ENCODE assay signal across 14 cellular contexts in genomic region chr17:79990704-79991103, GRCh38. TPM values are rescaled to one million over a fixed set of nuclear protein-coding genes. Genes with fewer than 3 reads are reported as not detected.
DNase-seq lines count a peak whose midpoint lies in the region; ATAC-seq and TF ChIP-seq lines count a peak whose summit lies in the region.
"Had no signal": no experiment of that assay in that cellular context is flagged by ENCODE, and none has a peak within 500 bp of the region (broad histone marks: within the 10 kb centered on the region; RNA-seq: fewer than 3 reads in every experiment).

No MANE protein-coding gene starts in this region.

- H3K4me3 Mint-ChIP-seq in stimulated activated naive CD8-positive, alpha-beta T cell treated with anti-CD3 and anti-CD28 coated beads, Interleukin-15, amount 100 ng/mL, for 72 hours, result peak overlapping the region; percentile 75 to 96

- peaks cover 5% of the 10 kb centered on the region for H3K36me3 ChIP-seq in mesodermal cell (ENCODE audit: control insufficient read depth, insufficient read depth, low read length)

- peak overlapping the region; percentile 10 for H3K27ac ChIP-seq in VCaP
- peak overlapping the region; percentile 41 for H3K27ac ChIP-seq in mesodermal cell (ENCODE audit: low read depth, low read length, severe bottlenecking)

- WGBS in mesodermal cell (ENCODE audit: insufficient coverage in 2 of 2), 2 experiments, result 97% methylated on average over 15 to 16 of the region's 17 CpGs

- H3K9me3 Mint-ChIP-seq in stimulated activated naive CD8-positive, alpha-beta T cell treated with anti-CD3 and anti-CD28 coated beads, Interleukin-15, amount 100 ng/mL, for 72 hours, result no peaks in the 10 kb centered on the region

- H3K9me3 ChIP-seq in mesodermal cell (ENCODE audit: control insufficient read depth, low read length), result no peaks in the 10 kb centered on the region

- peaks cover 68% of the 10 kb centered on the region for H3K4me1 Mint-ChIP-seq in stimulated activated naive CD8-positive, alpha-beta T cell treated with anti-CD3 and anti-CD28 coated beads, Interleukin-15, amount 100 ng/mL, for 72 hours

- no peak overlapping the region for H3K27ac Mint-ChIP-seq in stimulated activated naive CD8-positive, alpha-beta T cell treated with anti-CD3 and anti-CD28 coated beads, Interleukin-15, amount 100 ng/mL, for 72 hours

- TF ChIP-seq CTCF in VCaP (conservative IDR thresholded peaks at IDR 0.05), result no peak

- DNase-seq in stimulated activated naive CD8-positive, alpha-beta T cell treated with anti-CD3 and anti-CD28 coated beads, Interleukin-15, amount 100 ng/mL, for 72 hours, result no peak
- no peak for DNase-seq in stimulated activated naive CD8-positive, alpha-beta T cell treated with anti-CD3 and anti-CD28 coated beads, Interleukin-15, Interleukin-2, amounts not matched to agents 100 U/mL and 50 U/mL, for 24 hours
- DNase-seq in occipital lobe (lab: John Stamatoyannopoulos, UW) (no peak), DMS 273 (lab: John Stamatoyannopoulos, UW; ENCODE audit: unreplicated experiment) (no peak), nucleus accumbens (lab: John Stamatoyannopoulos, UW) (no peak)
- DNase-seq: activated CD4-positive, alpha-beta T cell treated with anti-CD3 and anti-CD28 coated beads for 4 hours; KBM-7; NCI-H1105; NCI-H774; stimulated activated CD4-positive, alpha-beta T cell treated with anti-CD3 and anti-CD28 coated beads, Interleukin-12 subunit alpha, Interleukin-12 subunit beta, amount 100 ng/mL, for 4 hours had no signal

- no peak for ATAC-seq in stimulated activated naive CD8-positive, alpha-beta T cell treated with anti-CD3 and anti-CD28 coated beads, Interleukin-15, amount 100 ng/mL, for 72 hours
- ATAC-seq in stimulated activated naive CD8-positive, alpha-beta T cell treated with anti-CD3 and anti-CD28 coated beads, Interleukin-15, Interleukin-2, amounts not matched to agents 100 U/mL and 50 U/mL, for 24 hours, result no peak
- no peak for ATAC-seq in HG03108 (IDR thresholded peaks at IDR 0.05; ENCODE audit: unreplicated experiment)

- H3K4me3 ChIP-seq in mesodermal cell (ENCODE audit: extremely low read depth, insufficient read depth, low read length, poor library complexity, severe bottlenecking), result no peak overlapping the region

- peaks cover 32% of the 10 kb centered on the region for H3K4me1 ChIP-seq in mesodermal cell (ENCODE audit: control insufficient read depth, insufficient read depth, low read length, poor library complexity, severe bottlenecking)

- no peaks in the 10 kb centered on the region for H3K27me3 Mint-ChIP-seq in stimulated activated naive CD8-positive, alpha-beta T cell treated with anti-CD3 and anti-CD28 coated beads, Interleukin-15, amount 100 ng/mL, for 72 hours

RNA-seq across cellular contexts. Expression of gene TBC1D16, which starts 45.0 kb away (rescaled TPM):
- 34.4 TPM for polyA plus RNA-seq in mesodermal cell (2013, experiment 1 of 2)
- polyA plus RNA-seq in mesodermal cell (2013, experiment 2 of 2), result 29.0 TPM
- total RNA-seq in occipital lobe, result 35.4 TPM

RNA-seq across cellular contexts. Expression of gene CCDC40, which starts 45.7 kb away (rescaled TPM):
- polyA plus RNA-seq in mesodermal cell (2013, experiment 1 of 2), result 6.2 TPM
- polyA plus RNA-seq in mesodermal cell (2013, experiment 2 of 2), result 7.5 TPM
- total RNA-seq in occipital lobe, result 5.0 TPM
- total RNA-seq: T-helper 2 cell treated with Interferon-gamma antibody and Interleukin-4, amounts not matched to agents 100 ng/mL and 5 ng/mL, for 36 hours had no signal
